In the genomic region with DNA sequence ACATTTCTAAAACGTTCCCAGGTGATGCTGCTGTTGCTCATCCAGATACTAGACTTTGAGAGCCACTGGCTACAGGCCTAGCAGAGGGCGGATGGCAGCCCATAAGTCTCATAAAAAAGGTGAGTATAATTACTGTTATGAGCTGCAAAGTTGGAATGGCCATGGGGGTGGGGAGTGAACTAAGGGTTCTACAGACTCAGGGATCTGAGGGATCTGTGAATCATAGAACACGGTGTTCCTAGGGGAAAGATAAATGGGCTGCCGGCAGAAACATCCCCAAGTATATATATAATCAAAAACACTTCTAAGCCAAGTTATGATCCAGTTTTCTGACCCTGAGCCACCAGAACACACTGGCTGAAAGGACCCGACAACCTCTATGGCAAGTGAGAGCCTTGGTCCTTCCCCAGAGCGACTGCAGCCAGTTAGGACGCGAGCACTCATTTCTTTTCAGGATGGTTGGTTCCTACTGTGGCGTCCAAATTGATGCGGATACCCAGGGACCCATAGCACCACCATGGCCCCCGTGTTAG, we compare ENCODE assay signal across 20 cellular contexts.
"Had no signal": no experiment of that assay in that cellular context is flagged by ENCODE, and none has a peak within 500 bp of the region (broad histone marks: within the 10 kb centered on the region; RNA-seq: fewer than 3 reads in every experiment).

No MANE protein-coding gene starts in this region.

- H3K27me3 ChIP-seq: ascending aorta, brain microvascular endothelial cell, testis, uterus had no signal

- H3K36me3 Mint-ChIP-seq: activated naive CD4-positive, alpha-beta T cell treated with anti-CD3 and anti-CD28 coated beads, Interleukin-2, amount 50 U/mL, for 72 hours; naive B cell; neural progenitor cell; stimulated activated effector memory CD8-positive, alpha-beta T cell treated with anti-CD3 and anti-CD28 coated beads, Interleukin-12 subunit alpha, Interleukin-12 subunit beta, amount 100 ng/mL, for 72 hours had no signal

- H3K27ac ChIP-seq: ascending aorta, brain microvascular endothelial cell, neural progenitor cell, testis, uterus had no signal

- H3K4me1 ChIP-seq: ascending aorta, uterus had no signal

- DNase-seq: activated T-cell treated with anti-CD3 and anti-CD28 coated beads, Interleukin-2, amount 50 U/mL, for 1 hour; brain microvascular endothelial cell; effector memory CD4-positive, alpha-beta T cell; foreskin melanocyte; hypothalamus; left ventricle myocardium superior; mucosa of descending colon; naive B cell; stimulated activated CD4-positive, alpha-beta T cell treated with anti-CD3 and anti-CD28 coated beads, Interleukin-12 subunit alpha, Interleukin-12 subunit beta, amount 100 ng/mL, for 4 hours; stimulated activated CD4-positive, alpha-beta T cell treated with anti-CD3 and anti-CD28 coated beads, Interleukin-1b, Interleukin-23, amount 100 ng/mL, for 48 hours; stomach; T-helper 1 cell; testis; trophoblast cell had no signal

- H3K4me1 Mint-ChIP-seq: central memory CD8-positive, alpha-beta T cell; stimulated activated effector memory CD8-positive, alpha-beta T cell treated with anti-CD3 and anti-CD28 coated beads, Interleukin-12 subunit alpha, Interleukin-12 subunit beta, amount 100 ng/mL, for 72 hours had no signal

- H3K9me3 Mint-ChIP-seq: activated naive CD4-positive, alpha-beta T cell treated with anti-CD3 and anti-CD28 coated beads, Interleukin-2, amount 50 U/mL, for 72 hours; central memory CD8-positive, alpha-beta T cell; naive B cell; neural progenitor cell; stimulated activated effector memory CD8-positive, alpha-beta T cell treated with anti-CD3 and anti-CD28 coated beads, Interleukin-12 subunit alpha, Interleukin-12 subunit beta, amount 100 ng/mL, for 72 hours had no signal

- H3K4me3 ChIP-seq: ascending aorta, mucosa of descending colon, neural progenitor cell, stomach, testis, uterus had no signal

- H3K27ac Mint-ChIP-seq: activated naive CD4-positive, alpha-beta T cell treated with anti-CD3 and anti-CD28 coated beads, Interleukin-2, amount 50 U/mL, for 72 hours; neural progenitor cell; stimulated activated effector memory CD8-positive, alpha-beta T cell treated with anti-CD3 and anti-CD28 coated beads, Interleukin-12 subunit alpha, Interleukin-12 subunit beta, amount 100 ng/mL, for 72 hours had no signal

- H3K36me3 ChIP-seq: ascending aorta, brain microvascular endothelial cell, neural progenitor cell, stomach, uterus had no signal

- H3K9me3 ChIP-seq: ascending aorta, mucosa of descending colon, stomach, testis, uterus had no signal

- ATAC-seq: activated naive CD4-positive, alpha-beta T cell treated with anti-CD3 and anti-CD28 coated beads, Interleukin-2, amount 50 U/mL, for 72 hours; left ventricle myocardium superior; mucosa of descending colon had no signal

- H3K4me3 Mint-ChIP-seq: central memory CD8-positive, alpha-beta T cell; neural progenitor cell; stimulated activated effector memory CD8-positive, alpha-beta T cell treated with anti-CD3 and anti-CD28 coated beads, Interleukin-12 subunit alpha, Interleukin-12 subunit beta, amount 100 ng/mL, for 72 hours had no signal
